In the genomic region with DNA sequence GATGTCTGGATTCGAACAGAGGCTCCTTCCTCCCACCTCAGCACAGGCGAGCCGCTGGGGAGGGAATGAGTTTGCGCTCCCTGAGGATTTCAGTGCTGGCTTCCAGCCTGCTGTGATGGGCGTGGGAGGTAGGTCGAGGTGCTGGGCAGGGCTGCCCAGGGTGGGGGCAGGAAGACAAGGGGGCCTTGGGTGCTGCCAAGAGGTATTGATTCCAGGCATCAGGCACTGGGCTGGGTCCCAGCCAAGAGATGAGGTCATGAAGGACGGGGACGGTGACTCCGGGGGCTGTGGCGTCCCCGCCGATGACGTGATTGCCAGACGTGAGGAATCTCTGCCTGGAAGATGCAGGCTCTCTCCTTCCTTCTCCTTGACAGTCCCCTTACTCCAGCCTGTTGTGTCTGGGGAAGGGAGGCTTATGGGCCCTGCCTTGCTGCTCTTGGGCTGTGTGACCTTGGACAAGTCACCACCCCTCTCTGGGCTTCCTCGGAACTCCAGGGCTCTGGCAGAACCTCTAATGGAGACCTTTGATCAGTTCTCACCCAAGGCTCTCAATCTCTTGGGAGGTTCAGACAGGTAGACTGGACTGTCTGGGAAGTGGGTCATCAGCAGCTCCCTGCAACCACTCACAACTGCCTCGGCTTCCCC, we compare ENCODE assay signal across 1 cellular context.
A peak's percentile ranks its signal among the peaks of the same experiment; 100 is the strongest.
TF ChIP-seq lines count a peak whose summit lies in the region.

No MANE protein-coding gene starts in this region.

TF ChIP-seq in HEK293, 187 proteins besides CTCF, POLR2A, EP300 and RAD21 (continued from another document and continues in another):
- TF ChIP-seq ZNF600 (tag by site-specific recombination; IDR thresholded peaks at IDR 0.05) (peak; percentile 29; the same call in 1 of the 2 replicates), SP7 (tag by site-specific recombination; IDR thresholded peaks at IDR 0.05) (peak; percentile 38; the same call in 1 of the 2 replicates), ZNF596 (tag by site-specific recombination; IDR thresholded peaks at IDR 0.05) (no peak), ZNF785 (tag by site-specific recombination; IDR thresholded peaks at IDR 0.05) (no peak; the same call in 1 of the 2 replicates), ZNF473 (tag by site-specific recombination; IDR thresholded peaks at IDR 0.05) (no peak), ZSCAN23 (tag by site-specific recombination; IDR thresholded peaks at IDR 0.05) (no peak), ZFP37 (tag by site-specific recombination; IDR thresholded peaks at IDR 0.05) (no peak), ZNF558 (tag by site-specific recombination; IDR thresholded peaks at IDR 0.05) (no peak), ZNF24 (tag by site-specific recombination; IDR thresholded peaks at IDR 0.05) (0 out of 2 replicates have a peak, but pooled peaks have one; percentile 45), PRDM1 (tag by site-specific recombination; IDR thresholded peaks at IDR 0.05) (no peak), ZNF335 (tag by site-specific recombination; conservative IDR thresholded peaks at IDR 0.05) (peak; percentile 62), ZNF138 (tag by site-specific recombination; IDR thresholded peaks at IDR 0.05; ENCODE audit: borderline replicate concordance) (no peak), ZNF311 (tag by site-specific recombination; IDR thresholded peaks at IDR 0.05; ENCODE audit: borderline replicate concordance) (no peak), ZFP41 (tag by site-specific recombination; IDR thresholded peaks at IDR 0.05; ENCODE audit: borderline replicate concordance) (no peak), ZNF571 (tag by site-specific recombination; IDR thresholded peaks at IDR 0.05) (no peak), ZNF391 (tag by site-specific recombination; IDR thresholded peaks at IDR 0.05; ENCODE audit: borderline replicate concordance, low read depth) (no peak), ZNF830 (tag by site-specific recombination; IDR thresholded peaks at IDR 0.05; ENCODE audit: low read depth) (no peak), ZXDB (tag by site-specific recombination; IDR thresholded peaks at IDR 0.05) (no peak), ZBTB8A (tag by site-specific recombination; IDR thresholded peaks at IDR 0.05) (no peak), ZNF10 (tag by site-specific recombination; IDR thresholded peaks at IDR 0.05) (no peak), ZNF692 (tag by site-specific recombination; IDR thresholded peaks at IDR 0.05) (peak; percentile 55; the same call in 1 of the 2 replicates), ZNF248 (tag by site-specific recombination; IDR thresholded peaks at IDR 0.05) (no peak), ZNF623 (tag by site-specific recombination; IDR thresholded peaks at IDR 0.05) (no peak), SALL2 (tag by site-specific recombination; IDR thresholded peaks at IDR 0.05; ENCODE audit: borderline replicate concordance) (no peak), ZNF394 (tag by site-specific recombination; IDR thresholded peaks at IDR 0.05; ENCODE audit: borderline replicate concordance) (no peak), KLF9 (tag by site-specific recombination; IDR thresholded peaks at IDR 0.05; ENCODE audit: low read depth) (no peak), ZNF133 (tag by site-specific recombination; IDR thresholded peaks at IDR 0.05) (no peak), ZNF157 (tag by site-specific recombination; IDR thresholded peaks at IDR 0.05) (no peak), ZNF792 (tag by site-specific recombination; IDR thresholded peaks at IDR 0.05) (no peak), ZNF175 (tag by site-specific recombination; IDR thresholded peaks at IDR 0.05) (no peak), OVOL3 (tag by site-specific recombination; IDR thresholded peaks at IDR 0.05) (no peak), ZNF768 (tag by site-specific recombination; IDR thresholded peaks at IDR 0.05) (0 out of 2 replicates have a peak, but pooled peaks have one; percentile 29), PATZ1 (tag by site-specific recombination; IDR thresholded peaks at IDR 0.05) (peak; percentile 96)
- TF ChIP-seq, protein P1, sequence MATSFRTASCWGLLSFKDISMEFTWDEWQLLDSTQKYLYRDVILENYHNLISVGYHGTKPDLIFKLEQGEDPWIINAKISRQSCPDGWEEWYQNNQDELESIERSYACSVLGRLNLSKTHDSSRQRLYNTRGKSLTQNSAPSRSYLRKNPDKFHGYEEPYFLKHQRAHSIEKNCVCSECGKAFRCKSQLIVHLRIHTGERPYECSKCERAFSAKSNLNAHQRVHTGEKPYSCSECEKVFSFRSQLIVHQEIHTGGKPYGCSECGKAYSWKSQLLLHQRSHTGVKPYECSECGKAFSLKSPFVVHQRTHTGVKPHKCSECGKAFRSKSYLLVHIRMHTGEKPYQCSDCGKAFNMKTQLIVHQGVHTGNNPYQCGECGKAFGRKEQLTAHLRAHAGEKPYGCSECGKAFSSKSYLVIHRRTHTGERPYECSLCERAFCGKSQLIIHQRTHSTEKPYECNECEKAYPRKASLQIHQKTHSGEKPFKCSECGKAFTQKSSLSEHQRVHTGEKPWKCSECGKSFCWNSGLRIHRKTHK (tag by site-specific recombination; IDR thresholded peaks at IDR 0.05), result no peak
- TF ChIP-seq, protein P2, sequence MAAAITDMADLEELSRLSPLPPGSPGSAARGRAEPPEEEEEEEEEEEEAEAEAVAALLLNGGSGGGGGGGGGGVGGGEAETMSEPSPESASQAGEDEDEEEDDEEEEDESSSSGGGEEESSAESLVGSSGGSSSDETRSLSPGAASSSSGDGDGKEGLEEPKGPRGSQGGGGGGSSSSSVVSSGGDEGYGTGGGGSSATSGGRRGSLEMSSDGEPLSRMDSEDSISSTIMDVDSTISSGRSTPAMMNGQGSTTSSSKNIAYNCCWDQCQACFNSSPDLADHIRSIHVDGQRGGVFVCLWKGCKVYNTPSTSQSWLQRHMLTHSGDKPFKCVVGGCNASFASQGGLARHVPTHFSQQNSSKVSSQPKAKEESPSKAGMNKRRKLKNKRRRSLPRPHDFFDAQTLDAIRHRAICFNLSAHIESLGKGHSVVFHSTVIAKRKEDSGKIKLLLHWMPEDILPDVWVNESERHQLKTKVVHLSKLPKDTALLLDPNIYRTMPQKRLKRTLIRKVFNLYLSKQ (tag by site-specific recombination; IDR thresholded peaks at IDR 0.05; ENCODE audit: borderline replicate concordance), result no peak
- TF ChIP-seq, protein P3, sequence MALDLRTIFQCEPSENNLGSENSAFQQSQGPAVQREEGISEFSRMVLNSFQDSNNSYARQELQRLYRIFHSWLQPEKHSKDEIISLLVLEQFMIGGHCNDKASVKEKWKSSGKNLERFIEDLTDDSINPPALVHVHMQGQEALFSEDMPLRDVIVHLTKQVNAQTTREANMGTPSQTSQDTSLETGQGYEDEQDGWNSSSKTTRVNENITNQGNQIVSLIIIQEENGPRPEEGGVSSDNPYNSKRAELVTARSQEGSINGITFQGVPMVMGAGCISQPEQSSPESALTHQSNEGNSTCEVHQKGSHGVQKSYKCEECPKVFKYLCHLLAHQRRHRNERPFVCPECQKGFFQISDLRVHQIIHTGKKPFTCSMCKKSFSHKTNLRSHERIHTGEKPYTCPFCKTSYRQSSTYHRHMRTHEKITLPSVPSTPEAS (tag by site-specific recombination; IDR thresholded peaks at IDR 0.05), result no peak
- TF ChIP-seq, protein P4, sequence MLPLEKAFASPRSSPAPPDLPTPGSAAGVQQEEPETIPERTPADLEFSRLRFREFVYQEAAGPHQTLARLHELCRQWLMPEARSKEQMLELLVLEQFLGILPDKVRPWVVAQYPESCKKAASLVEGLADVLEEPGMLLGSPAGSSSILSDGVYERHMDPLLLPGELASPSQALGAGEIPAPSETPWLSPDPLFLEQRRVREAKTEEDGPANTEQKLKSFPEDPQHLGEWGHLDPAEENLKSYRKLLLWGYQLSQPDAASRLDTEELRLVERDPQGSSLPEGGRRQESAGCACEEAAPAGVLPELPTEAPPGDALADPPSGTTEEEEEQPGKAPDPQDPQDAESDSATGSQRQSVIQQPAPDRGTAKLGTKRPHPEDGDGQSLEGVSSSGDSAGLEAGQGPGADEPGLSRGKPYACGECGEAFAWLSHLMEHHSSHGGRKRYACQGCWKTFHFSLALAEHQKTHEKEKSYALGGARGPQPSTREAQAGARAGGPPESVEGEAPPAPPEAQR (tag by site-specific recombination; IDR thresholded peaks at IDR 0.05), result no peak
- TF ChIP-seq, protein P5, sequence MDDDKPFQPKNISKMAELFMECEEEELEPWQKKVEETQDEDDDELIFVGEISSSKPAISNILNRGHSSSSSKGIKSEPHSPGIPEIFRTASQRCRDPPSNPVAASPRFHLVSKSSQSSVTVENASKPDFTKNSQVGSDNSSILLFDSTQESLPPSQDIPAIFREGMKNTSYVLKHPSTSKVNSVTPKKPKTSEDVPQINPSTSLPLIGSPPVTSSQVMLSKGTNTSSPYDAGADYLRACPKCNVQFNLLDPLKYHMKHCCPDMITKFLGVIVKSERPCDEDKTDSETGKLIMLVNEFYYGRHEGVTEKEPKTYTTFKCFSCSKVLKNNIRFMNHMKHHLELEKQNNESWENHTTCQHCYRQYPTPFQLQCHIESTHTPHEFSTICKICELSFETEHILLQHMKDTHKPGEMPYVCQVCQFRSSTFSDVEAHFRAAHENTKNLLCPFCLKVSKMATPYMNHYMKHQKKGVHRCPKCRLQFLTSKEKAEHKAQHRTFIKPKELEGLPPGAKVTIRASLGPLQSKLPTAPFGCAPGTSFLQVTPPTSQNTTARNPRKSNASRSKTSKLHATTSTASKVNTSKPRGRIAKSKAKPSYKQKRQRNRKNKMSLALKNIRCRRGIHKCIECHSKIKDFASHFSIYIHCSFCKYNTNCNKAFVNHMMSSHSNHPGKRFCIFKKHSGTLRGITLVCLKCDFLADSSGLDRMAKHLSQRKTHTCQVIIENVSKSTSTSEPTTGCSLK (tag by site-specific recombination; IDR thresholded peaks at IDR 0.05), result no peak
- TF ChIP-seq, protein P6, sequence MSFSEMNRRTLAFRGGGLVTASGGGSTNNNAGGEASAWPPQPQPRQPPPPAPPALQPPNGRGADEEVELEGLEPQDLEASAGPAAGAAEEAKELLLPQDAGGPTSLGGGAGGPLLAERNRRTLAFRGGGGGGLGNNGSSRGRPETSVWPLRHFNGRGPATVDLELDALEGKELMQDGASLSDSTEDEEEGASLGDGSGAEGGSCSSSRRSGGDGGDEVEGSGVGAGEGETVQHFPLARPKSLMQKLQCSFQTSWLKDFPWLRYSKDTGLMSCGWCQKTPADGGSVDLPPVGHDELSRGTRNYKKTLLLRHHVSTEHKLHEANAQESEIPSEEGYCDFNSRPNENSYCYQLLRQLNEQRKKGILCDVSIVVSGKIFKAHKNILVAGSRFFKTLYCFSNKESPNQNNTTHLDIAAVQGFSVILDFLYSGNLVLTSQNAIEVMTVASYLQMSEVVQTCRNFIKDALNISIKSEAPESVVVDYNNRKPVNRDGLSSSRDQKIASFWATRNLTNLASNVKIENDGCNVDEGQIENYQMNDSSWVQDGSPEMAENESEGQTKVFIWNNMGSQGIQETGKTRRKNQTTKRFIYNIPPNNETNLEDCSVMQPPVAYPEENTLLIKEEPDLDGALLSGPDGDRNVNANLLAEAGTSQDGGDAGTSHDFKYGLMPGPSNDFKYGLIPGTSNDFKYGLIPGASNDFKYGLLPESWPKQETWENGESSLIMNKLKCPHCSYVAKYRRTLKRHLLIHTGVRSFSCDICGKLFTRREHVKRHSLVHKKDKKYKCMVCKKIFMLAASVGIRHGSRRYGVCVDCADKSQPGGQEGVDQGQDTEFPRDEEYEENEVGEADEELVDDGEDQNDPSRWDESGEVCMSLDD (tag by site-specific recombination; IDR thresholded peaks at IDR 0.05), result no peak
- TF ChIP-seq, protein P7, sequence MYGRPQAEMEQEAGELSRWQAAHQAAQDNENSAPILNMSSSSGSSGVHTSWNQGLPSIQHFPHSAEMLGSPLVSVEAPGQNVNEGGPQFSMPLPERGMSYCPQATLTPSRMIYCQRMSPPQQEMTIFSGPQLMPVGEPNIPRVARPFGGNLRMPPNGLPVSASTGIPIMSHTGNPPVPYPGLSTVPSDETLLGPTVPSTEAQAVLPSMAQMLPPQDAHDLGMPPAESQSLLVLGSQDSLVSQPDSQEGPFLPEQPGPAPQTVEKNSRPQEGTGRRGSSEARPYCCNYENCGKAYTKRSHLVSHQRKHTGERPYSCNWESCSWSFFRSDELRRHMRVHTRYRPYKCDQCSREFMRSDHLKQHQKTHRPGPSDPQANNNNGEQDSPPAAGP (tag by site-specific recombination; IDR thresholded peaks at IDR 0.05), result peak; percentile 84
- TF ChIP-seq, protein P8, sequence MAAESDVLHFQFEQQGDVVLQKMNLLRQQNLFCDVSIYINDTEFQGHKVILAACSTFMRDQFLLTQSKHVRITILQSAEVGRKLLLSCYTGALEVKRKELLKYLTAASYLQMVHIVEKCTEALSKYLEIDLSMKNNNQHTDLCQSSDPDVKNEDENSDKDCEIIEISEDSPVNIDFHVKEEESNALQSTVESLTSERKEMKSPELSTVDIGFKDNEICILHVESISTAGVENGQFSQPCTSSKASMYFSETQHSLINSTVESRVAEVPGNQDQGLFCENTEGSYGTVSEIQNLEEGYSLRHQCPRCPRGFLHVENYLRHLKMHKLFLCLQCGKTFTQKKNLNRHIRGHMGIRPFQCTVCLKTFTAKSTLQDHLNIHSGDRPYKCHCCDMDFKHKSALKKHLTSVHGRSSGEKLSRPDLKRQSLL (tag by site-specific recombination; IDR thresholded peaks at IDR 0.05), result no peak
